24 cellular contexts compared by ENCODE assay signal in genomic region chr3:64058592-64058991, GRCh38.
"Had no signal": no experiment of that assay in that cellular context is flagged by ENCODE, and none has a peak within 500 bp of the region (broad histone marks: within the 10 kb centered on the region; RNA-seq: fewer than 3 reads in every experiment).

No MANE protein-coding gene starts in this region.

- H3K27ac ChIP-seq: body of pancreas, epithelial cell of prostate, left lung, pancreas, right lobe of liver, testis, upper lobe of right lung had no signal

- H3K27me3 ChIP-seq: body of pancreas, left lung, pancreas, right lobe of liver, testis, upper lobe of right lung had no signal

- DNase-seq: activated CD4-positive, alpha-beta T cell treated with anti-CD3 and anti-CD28 coated beads for 48 hours; activated CD4-positive, CD25-positive, alpha-beta regulatory T cell; activated CD8-positive, alpha-beta T cell treated with anti-CD3 and anti-CD28 coated beads, Interleukin-2, amount 10 ng/mL, durations not matched to agents 7 days and 5 days; activated naive CD4-positive, alpha-beta T cell treated with Interleukin-2 at 50 U/mL for 16 hours; activated naive CD8-positive, alpha-beta T cell treated with anti-CD3 and anti-CD28 coated beads, Interleukin-2, amount 10 ng/mL, durations not matched to agents 7 days and 5 days; activated T-cell treated with anti-CD3 and anti-CD28 coated beads, Interleukin-2, amount 50 U/mL, for 24 hours; amygdala; body of pancreas; caudate nucleus; foreskin melanocyte; glutamatergic neuron; hippocampal formation; kidney; left lung; mucosa of descending colon; naive thymus-derived CD4-positive, alpha-beta T cell; pancreas; right lobe of liver; stimulated activated CD4-positive, alpha-beta T cell treated with anti-CD3 and anti-CD28 coated beads, Interleukin-4, amount 100 ng/mL, for 4 hours; testis; upper lobe of right lung had no signal

- ATAC-seq: activated CD8-positive, alpha-beta T cell treated with anti-CD3 and anti-CD28 coated beads, Interleukin-2, amount 10 ng/mL, durations not matched to agents 7 days and 5 days; body of pancreas; left lung; mucosa of descending colon; naive thymus-derived CD4-positive, alpha-beta T cell; right lobe of liver; stimulated activated memory B cell treated with anti-CD40 and anti-IgM and Interleukin-4, amounts not matched to agents 10 μg/mL and 1 μg/mL and 100 μg/mL, for 72 hours; upper lobe of right lung had no signal

- FAIRE-seq: kidney, pancreas, TTC549 had no signal

- H3K36me3 ChIP-seq: left lung, pancreas, right lobe of liver, upper lobe of right lung had no signal

- H3K4me1 ChIP-seq: body of pancreas, left lung, pancreas, right lobe of liver, testis, upper lobe of right lung had no signal

- H3K9me3 ChIP-seq: body of pancreas, left lung, mucosa of descending colon, pancreas, right lobe of liver, testis, upper lobe of right lung had no signal

- H3K4me3 ChIP-seq: body of pancreas, left lung, mucosa of descending colon, pancreas, right lobe of liver, testis, upper lobe of right lung had no signal
